In genomic region chr19:11331502-11331901, GRCh38 we compare ENCODE assay signal across 18 cellular contexts. TPM values are rescaled to one million over a fixed set of nuclear protein-coding genes. Genes with fewer than 3 reads are reported as not detected.
DNase-seq lines count a peak whose midpoint lies in the region; ATAC-seq and TF ChIP-seq lines count a peak whose summit lies in the region.
"Had no signal": no experiment of that assay in that cellular context is flagged by ENCODE, and none has a peak within 500 bp of the region (broad histone marks: within the 10 kb centered on the region; RNA-seq: fewer than 3 reads in every experiment).

No MANE protein-coding gene starts in this region.

- H3K36me3 Mint-ChIP-seq in T-helper 17 cell (ENCODE audit: low read depth), result peaks cover 5% of the 10 kb centered on the region

- H3K9me3 ChIP-seq in BLaER1 treated with 17β-estradiol and CSF1 and Interleukin-3, amounts not matched to agents 10 nM and 100 nM (replicated peaks in 1 of 11), result peaks cover 0 to 20% (median 12%) of the 10 kb centered on the region in 11 experiments; a peak in 14 of 22 replicates
- H3K9me3 ChIP-seq in HEK293 (ENCODE audit: control insufficient read depth, insufficient read depth, low read depth, low read length), result no peaks in the 10 kb centered on the region
- H3K9me3 ChIP-seq in T-helper 17 cell (ENCODE audit: control insufficient read depth, low read length, poor library complexity, severe bottlenecking), result no peaks in the 10 kb centered on the region
- no peaks in the 10 kb centered on the region for H3K9me3 ChIP-seq in upper lobe of right lung
- H3K9me3 ChIP-seq in heart right ventricle, result no peaks in the 10 kb centered on the region

- POLR2A ChIA-PET in HEK293 (lab: Yijun Ruan, JAX), result interaction anchor here (0.7 to 1.2 kb wide), 3 partner anchors 8 to 15 kb away, joined by 3 to 4 read pairs (median 3); partner anchors contain the start of genes CCDC159, RAB3D and TMEM205

- peaks cover 2% of the 10 kb centered on the region for H3K4me1 Mint-ChIP-seq in T-helper 17 cell
- H3K4me1 Mint-ChIP-seq: H9 had no signal

- 83 to 94% methylated on average over 4 of the region's 4 CpGs for WGBS in heart right ventricle, 2 donors

- CTCF ChIA-PET in HEK293 (lab: Yijun Ruan, JAX), result interaction anchor here (1.1 kb wide), 1 partner anchor 46 kb away, joined by 3 read pairs; no protein-coding TSS in a partner anchor

- DNase-seq in T-helper 17 cell (no peak), upper lobe of right lung (no peak), NCI-H146 treated with DMSO at 0.1 percent for 48 hours (lab: John Stamatoyannopoulos, UW; ENCODE audit: unreplicated experiment) (no peak), NCI-H1417 treated with DMSO at 0.1 percent for 48 hours (lab: John Stamatoyannopoulos, UW) (no peak), heart right ventricle (no peak)
- DNase-seq: 8988T; Calu3; CD8-positive, alpha-beta T cell; DMS79 treated with DMSO at 0.1 percent for 48 hours; GF-D8; H9 had no signal

- H3K4me1 ChIP-seq in BLaER1 treated with 17β-estradiol and CSF1 and Interleukin-3, amounts not matched to agents 10 nM and 100 nM, result peaks cover 0 to 85% (median 12%) of the 10 kb centered on the region in 10 experiments; a peak in 16 of 20 replicates
- no peaks in the 10 kb centered on the region for H3K4me1 ChIP-seq in HEK293 (ENCODE audit: control insufficient read depth, insufficient read depth, low read length)
- H3K4me1 ChIP-seq in upper lobe of right lung, result peaks cover 4% of the 10 kb centered on the region
- no peaks in the 10 kb centered on the region for H3K4me1 ChIP-seq in heart right ventricle

- H4K20me1 ChIP-seq in BLaER1 treated with 17β-estradiol and CSF1 and Interleukin-3, amounts not matched to agents 10 nM and 100 nM, result peaks cover 0 to 14% (median 0%) of the 10 kb centered on the region in 11 experiments; a peak in 3 of 22 replicates
- H4K20me1 ChIP-seq: BLaER1 had no signal

- no peak for TF ChIP-seq CTCF in HEK293 (tag by site-specific recombination; IDR thresholded peaks at IDR 0.05)
- no peak for TF ChIP-seq CTCF in upper lobe of right lung (IDR thresholded peaks at IDR 0.05)
- TF ChIP-seq CTCF in heart right ventricle (IDR thresholded peaks at IDR 0.05), result no peak

- no peaks in the 10 kb centered on the region for H3K27me3 ChIP-seq in BLaER1 treated with 17β-estradiol and CSF1 and Interleukin-3, amounts not matched to agents 10 nM and 100 nM
- H3K27me3 ChIP-seq in upper lobe of right lung, result no peaks in the 10 kb centered on the region
- H3K27me3 ChIP-seq in heart right ventricle, result no peaks in the 10 kb centered on the region
- H3K27me3 ChIP-seq: BLaER1 had no signal

- 0 out of 22 replicates have a peak overlapping the region, but pooled peaks of 1 of the 11 experiments have one; percentile 21 for H3K9ac ChIP-seq in BLaER1 treated with 17β-estradiol and CSF1 and Interleukin-3, amounts not matched to agents 10 nM and 100 nM
- H3K9ac ChIP-seq: BLaER1 had no signal

- H3K27ac Mint-ChIP-seq in T-helper 17 cell, result no peak overlapping the region
- H3K27ac Mint-ChIP-seq: CD8-positive, alpha-beta T cell; H9 had no signal

- H3K27me3 Mint-ChIP-seq in T-helper 17 cell, result no peaks in the 10 kb centered on the region

- intact Hi-C loops in upper lobe of right lung (cut with DNase I) (no loop called here), heart right ventricle (cut with DNase I) (no loop called here)

- H3K36me3 ChIP-seq in BLaER1 treated with 17β-estradiol and CSF1 and Interleukin-3, amounts not matched to agents 10 nM and 100 nM, result peaks cover 20 to 100% (median 96%) of the 10 kb centered on the region in 11 experiments
- H3K36me3 ChIP-seq in HEK293 (ENCODE audit: control insufficient read depth in 2 of 2, insufficient read depth in 1 of 2, low read length in 2 of 2) (peaks cover 5 to 31% of the 10 kb centered on the region in 2 experiments; a peak in 2 of 3 replicates), upper lobe of right lung (peaks cover 83% of the 10 kb centered on the region), heart right ventricle (peaks cover 0 to 100% (median 39%) of the 10 kb centered on the region in 9 donors)

- H3K4me2 ChIP-seq in BLaER1 treated with 17β-estradiol and CSF1 and Interleukin-3, amounts not matched to agents 10 nM and 100 nM, result no peak overlapping the region
- H3K4me2 ChIP-seq: BLaER1 had no signal

- ATAC-seq in T-helper 17 cell (no peak), upper lobe of right lung (no peak), heart right ventricle (no peak)
- ATAC-seq: CD8-positive, alpha-beta T cell had no signal

- H3K4me3 ChIP-seq in BLaER1 treated with 17β-estradiol and CSF1 and Interleukin-3, amounts not matched to agents 10 nM and 100 nM, result no peak overlapping the region
- H3K4me3 ChIP-seq in HEK293 (ENCODE audit: low read depth, low read length), result no peak overlapping the region
- no peak overlapping the region for H3K4me3 ChIP-seq in upper lobe of right lung
- H3K4me3 ChIP-seq in heart right ventricle, result no peak overlapping the region
- H3K4me3 ChIP-seq: BLaER1 had no signal

- peak overlapping the region in 6 of 11 experiments; percentile 17 to 40 (median 29); a peak in 8 of 22 replicates for H3K27ac ChIP-seq in BLaER1 treated with 17β-estradiol and CSF1 and Interleukin-3, amounts not matched to agents 10 nM and 100 nM
- H3K27ac ChIP-seq in HEK293 (ENCODE audit: extremely low read depth, low read depth, low read length) (no peak overlapping the region), upper lobe of right lung (peak overlapping the region; percentile 11), heart right ventricle (no peak overlapping the region)
- H3K27ac ChIP-seq: BLaER1 had no signal

- H3K4me3 Mint-ChIP-seq in T-helper 17 cell, result peak overlapping the region; percentile 12
- H3K4me3 Mint-ChIP-seq: CD8-positive, alpha-beta T cell; H9 had no signal

TF ChIP-seq in HEK293, 187 proteins besides CTCF, POLR2A, EP300 and RAD21:
- 0 out of 2 replicates have a peak, but pooled peaks have one; percentile 58 for TF ChIP-seq ZNF121 (tag by site-specific recombination; IDR thresholded peaks at IDR 0.05)
- TF ChIP-seq ZNF488 (tag by site-specific recombination; IDR thresholded peaks at IDR 0.05), result no peak

RNA-seq across cellular contexts. Expression of gene RAB3D, which starts 8.0 kb away (rescaled TPM):
- total RNA-seq in T-helper 17 cell (1 to 10 TPM; 6.7 to 7.7 TPM), upper lobe of right lung (52.7 TPM), heart right ventricle (10 to 100 TPM in 3 of 10 donors, 1 to 10 TPM in 7; 4.5 to 11.6 (median 6.3) TPM)
- polyA plus RNA-seq in heart right ventricle, result 1 to 10 TPM; 2.7 to 3.1 TPM

RNA-seq across cellular contexts. Expression of gene TMEM205, which starts 14.6 kb away (rescaled TPM):
- total RNA-seq in T-helper 17 cell, result 10 to 100 TPM; 15.3 to 21.9 TPM
- total RNA-seq in upper lobe of right lung, result 74.6 TPM
- total RNA-seq in heart right ventricle, result 100 to 1,000 TPM in 2 of 10 donors, 10 to 100 TPM in 8; 65.1 to 114 (median 83.8) TPM
- polyA plus RNA-seq in heart right ventricle, result 100 to 1,000 TPM in 1 of 2 donors, 10 to 100 TPM in 1; 89.4 to 184 TPM

RNA-seq across cellular contexts. Expression of gene CCDC159, which starts 14.8 kb away (rescaled TPM):
- 10 to 100 TPM; 55.8 to 64.1 TPM for total RNA-seq in T-helper 17 cell
- 39.4 TPM for total RNA-seq in upper lobe of right lung
- total RNA-seq in heart right ventricle, result 10 to 100 TPM; 13.4 to 25.5 (median 19.7) TPM
- 10 to 100 TPM; 13.0 to 79.9 TPM for polyA plus RNA-seq in heart right ventricle

RNA-seq across cellular contexts. Expression of gene PLPPR2, which starts 23.7 kb away (rescaled TPM):
- 1 to 10 TPM; 7.1 to 7.5 TPM for total RNA-seq in T-helper 17 cell
- 26.5 TPM for total RNA-seq in upper lobe of right lung
- 10 to 100 TPM in 5 of 10 donors, 1 to 10 TPM in 5; 4.1 to 19.8 (median 10.3) TPM for total RNA-seq in heart right ventricle
- 10 to 100 TPM; 10.0 to 13.2 TPM for polyA plus RNA-seq in heart right ventricle

RNA-seq across cellular contexts. Expression of gene TSPAN16, which starts 35.5 kb away (rescaled TPM):
- total RNA-seq in T-helper 17 cell (not detected), upper lobe of right lung (not detected), heart right ventricle (not detected)
- not detected for polyA plus RNA-seq in heart right ventricle
- total RNA-seq: A673; Calu3; CD8-positive, alpha-beta T cell; H1; H9; HT-29 had no signal
- polyA plus RNA-seq: AG04450, H1 had no signal

Comparison
In these comparisons a context has a peak if more than half of its experiments do, and no peak if none do; other contexts are left out.
1. H3K27ac ChIP-seq: peak in BLaER1 treated with 17β-estradiol and CSF1 and Interleukin-3, amounts not matched to agents 10 nM and 100 nM (6 of 11) and upper lobe of right lung (single experiment); none in HEK293 (single experiment) and heart right ventricle (0 of 10).